ENCODE assay signal across 9 cellular contexts in genomic region chr5:59133801-59134261, GRCh38.
DNase-seq lines count a peak whose midpoint lies in the region; ATAC-seq, FAIRE-seq and TF ChIP-seq lines count a peak whose summit lies in the region.
"Had no signal": no experiment of that assay in that cellular context is flagged by ENCODE, and none has a peak within 500 bp of the region (broad histone marks: within the 10 kb centered on the region; RNA-seq: fewer than 3 reads in every experiment).

No MANE protein-coding gene starts in this region.

- no peak for ATAC-seq in HG02798 (IDR thresholded peaks at IDR 0.05; ENCODE audit: poor library complexity, unreplicated experiment)
- ATAC-seq in HG02884 (IDR thresholded peaks at IDR 0.05; ENCODE audit: unreplicated experiment): no peak

- FAIRE-seq in GM12891 (lab: Jason Lieb, UNC): no peak
- FAIRE-seq: GM19239 had no signal

- DNase-seq in EH (ENCODE audit: low read depth) (peak; percentile 89), M059J (ENCODE audit: low read depth) (peak; percentile 77), dermis blood vessel endothelial cell (peak; percentile 27), renal cortical epithelial cell (ENCODE audit: low read depth) (peak; percentile 80), GM12891 (ENCODE audit: insufficient read length, low spot score) (no peak)
- DNase-seq: activated CD8-positive, alpha-beta memory T cell treated with anti-CD3 and anti-CD28 coated beads, Interleukin-2, amount 50 U/mL, for 4 hours had no signal

- TF ChIP-seq POLR2A in GM12891 (IDR thresholded peaks at IDR 0.05; ENCODE audit: low read depth, low read length): no peak

TF ChIP-seq in GM12891, 5 proteins besides CTCF, POLR2A, EP300 and RAD21:
- TF ChIP-seq SPI1 (IDR thresholded peaks at IDR 0.05; ENCODE audit: low read depth, low read length): no peak
- no peak for TF ChIP-seq POLR2AphosphoS5 (IDR thresholded peaks at IDR 0.05; ENCODE audit: low read depth, low read length)
- no peak for TF ChIP-seq PAX5 (IDR thresholded peaks at IDR 0.05; ENCODE audit: insufficient read depth, low read length, severe bottlenecking)
- no peak for TF ChIP-seq TAF1 (IDR thresholded peaks at IDR 0.05; ENCODE audit: low read depth, low read length)
- TF ChIP-seq POU2F2 (IDR thresholded peaks at IDR 0.05; ENCODE audit: low read depth, low read length): no peak
